Comparison of ENCODE assay signal across 24 cellular contexts in genomic region chr1:150649441-150649840, GRCh38. TPM values are rescaled to one million over a fixed set of nuclear protein-coding genes. Genes with fewer than 3 reads are reported as not detected.
DNase-seq lines count a peak whose midpoint lies in the region; ATAC-seq, FAIRE-seq and TF ChIP-seq lines count a peak whose summit lies in the region.
"Had no signal": no experiment of that assay in that cellular context is flagged by ENCODE, and none has a peak within 500 bp of the region (broad histone marks: within the 10 kb centered on the region; RNA-seq: fewer than 3 reads in every experiment).

No MANE protein-coding gene starts in this region.

- H3K9me3 ChIP-seq in PC-3 (ENCODE audit: low read length), result no peaks in the 10 kb centered on the region
- H3K9me3 ChIP-seq: MG63, SK-N-SH had no signal

- H3K4me3 ChIP-seq in PC-3 (ENCODE audit: low read length), result no peak overlapping the region
- H3K4me3 ChIP-seq: MG63, PC-9 had no signal

- no peaks in the 10 kb centered on the region for H3K79me2 ChIP-seq in PC-3 (ENCODE audit: low read length)

- no peak overlapping the region for H3K4me2 ChIP-seq in PC-3 (ENCODE audit: low read length)
- H3K4me2 ChIP-seq: PC-9, SK-N-SH had no signal

- POLR2A ChIA-PET in PC-3 (lab: Charles Lee; ENCODE audit: unreplicated experiment), result no interaction called here

- H3F3A ChIP-seq in PC-3 (ENCODE audit: low read length, unreplicated experiment), result no peaks in the 10 kb centered on the region

- peaks cover 47% of the 10 kb centered on the region for H3K36me3 Mint-ChIP-seq in activated T-cell treated with anti-CD3 and anti-CD28 coated beads, Interleukin-2, amount 50 U/mL, for 24 hours (ENCODE audit: low read depth)
- peaks cover 0 to 6% of the 10 kb centered on the region in 2 donors for H3K36me3 Mint-ChIP-seq in activated T-cell treated with anti-CD3 and anti-CD28 coated beads, Interleukin-2, amount 50 U/mL, for 72 hours (ENCODE audit: insufficient read depth in 2 of 2)
- peaks cover 10% of the 10 kb centered on the region for H3K36me3 Mint-ChIP-seq in progenitor cell of endocrine pancreas (ENCODE audit: insufficient read depth)

- peak overlapping the region; percentile 41 for H3K27ac ChIP-seq in PC-3 (ENCODE audit: low read length)
- H3K27ac ChIP-seq: 22Rv1 had no signal

- intact Hi-C loops in PC-3 (cut with micrococcal nuclease), result no loop called here

- no peak for DNase-seq in activated T-cell treated with anti-CD3 and anti-CD28 coated beads, Interleukin-2, amount 50 U/mL, for 24 hours
- no peak for DNase-seq in activated T-cell treated with anti-CD3 and anti-CD28 coated beads, Interleukin-2, amount 50 U/mL, for 72 hours
- DNase-seq in PC-3 (no peak), progenitor cell of endocrine pancreas (ENCODE audit: low spot score, unreplicated experiment) (no peak), H54 (ENCODE audit: insufficient read length, low spot score) (no peak), NCI-H187 (lab: John Stamatoyannopoulos, UW) (no peak)
- DNase-seq: AML-193; C1 segment of cervical spinal cord; Calu3; CD8-positive, alpha-beta memory T cell; Kasumi-1; MG63; NCI-H1694 treated with DMSO at 0.1 percent for 48 hours; NCI-H446; NCI-H526 treated with DMSO at 0.1 percent for 48 hours; RPMI8226; SIG-M5; SK-N-SH had no signal

- no peak for ATAC-seq in activated T-cell treated with anti-CD3 and anti-CD28 coated beads, Interleukin-2, amount 50 U/mL, for 72 hours (replicated peaks in 1 of 2)
- ATAC-seq in PC-3 (no peak), esophagus mucosa (peak; percentile 46), GM19324 (IDR thresholded peaks at IDR 0.05; ENCODE audit: low FRiP score, unreplicated experiment) (no peak)

- CTCF ChIA-PET in PC-3 (lab: Charles Lee), result no interaction called here

- no peak for FAIRE-seq in H54 (lab: Jason Lieb, UNC)
- FAIRE-seq: GM18507, GM19239 had no signal

- H3K27me3 Mint-ChIP-seq in activated T-cell treated with anti-CD3 and anti-CD28 coated beads, Interleukin-2, amount 50 U/mL, for 24 hours, result no peaks in the 10 kb centered on the region
- H3K27me3 Mint-ChIP-seq in activated T-cell treated with anti-CD3 and anti-CD28 coated beads, Interleukin-2, amount 50 U/mL, for 72 hours (ENCODE audit: low read depth), result no peaks in the 10 kb centered on the region
- no peaks in the 10 kb centered on the region for H3K27me3 Mint-ChIP-seq in progenitor cell of endocrine pancreas

- peaks cover 21% of the 10 kb centered on the region for H3K36me3 ChIP-seq in PC-3 (ENCODE audit: low read depth, low read length)

- no TSS peak for BruUV-seq in PC-3 (replicated peaks; lab: Mats Ljungman, UMichigan)

- H2AFZ ChIP-seq in PC-3 (ENCODE audit: low read length), result no peak overlapping the region
- H2AFZ ChIP-seq: PC-9 had no signal

- no peaks in the 10 kb centered on the region for H3K27me3 ChIP-seq in PC-3 (ENCODE audit: low read length)
- H3K27me3 ChIP-seq: MG63 had no signal

- H4K20me1 ChIP-seq in PC-3 (ENCODE audit: low read length), result no peaks in the 10 kb centered on the region

- no peak overlapping the region for H3K9ac ChIP-seq in PC-3 (ENCODE audit: low read length)
- H3K9ac ChIP-seq: SK-N-SH had no signal

- TF ChIP-seq CTCF in PC-3 (conservative IDR thresholded peaks at IDR 0.05; ENCODE audit: low read depth, low read length), result no peak
- no peak for TF ChIP-seq CTCF in progenitor cell of endocrine pancreas (IDR thresholded peaks at IDR 0.05; ENCODE audit: unreplicated experiment)

- TF ChIP-seq POLR2A in H54 (IDR thresholded peaks at IDR 0.05; ENCODE audit: low read depth, low read length), result no peak

- H3K4me1 ChIP-seq in PC-3 (ENCODE audit: insufficient read depth, low read length), result peaks cover 7% of the 10 kb centered on the region; the same call in 1 of the 2 replicates

- no peak overlapping the region for H3K4me3 Mint-ChIP-seq in activated T-cell treated with anti-CD3 and anti-CD28 coated beads, Interleukin-2, amount 50 U/mL, for 24 hours
- no peak overlapping the region for H3K4me3 Mint-ChIP-seq in activated T-cell treated with anti-CD3 and anti-CD28 coated beads, Interleukin-2, amount 50 U/mL, for 72 hours
- no peak overlapping the region for H3K4me3 Mint-ChIP-seq in progenitor cell of endocrine pancreas (ENCODE audit: low read depth)
- H3K4me3 Mint-ChIP-seq: CD8-positive, alpha-beta memory T cell had no signal

- H3K9me3 Mint-ChIP-seq in activated T-cell treated with anti-CD3 and anti-CD28 coated beads, Interleukin-2, amount 50 U/mL, for 24 hours, result no peaks in the 10 kb centered on the region
- no peaks in the 10 kb centered on the region for H3K9me3 Mint-ChIP-seq in activated T-cell treated with anti-CD3 and anti-CD28 coated beads, Interleukin-2, amount 50 U/mL, for 72 hours
- H3K9me3 Mint-ChIP-seq in progenitor cell of endocrine pancreas (ENCODE audit: low read depth), result no peaks in the 10 kb centered on the region
- H3K9me3 Mint-ChIP-seq: CD8-positive, alpha-beta memory T cell had no signal

- peak overlapping the region; percentile 55 for H3K27ac Mint-ChIP-seq in activated T-cell treated with anti-CD3 and anti-CD28 coated beads, Interleukin-2, amount 50 U/mL, for 24 hours
- H3K27ac Mint-ChIP-seq in activated T-cell treated with anti-CD3 and anti-CD28 coated beads, Interleukin-2, amount 50 U/mL, for 72 hours, result no peak overlapping the region
- peak overlapping the region; percentile 89 for H3K27ac Mint-ChIP-seq in progenitor cell of endocrine pancreas

- H3K9me2 ChIP-seq in PC-3 (replicated peaks; ENCODE audit: low read length), result no peaks in the 10 kb centered on the region
- H3K9me2 ChIP-seq: SK-N-SH had no signal

- peaks cover 1% of the 10 kb centered on the region for H3K4me1 Mint-ChIP-seq in activated T-cell treated with anti-CD3 and anti-CD28 coated beads, Interleukin-2, amount 50 U/mL, for 24 hours (ENCODE audit: low read depth)
- H3K4me1 Mint-ChIP-seq in activated T-cell treated with anti-CD3 and anti-CD28 coated beads, Interleukin-2, amount 50 U/mL, for 72 hours (ENCODE audit: low read depth), result peaks cover 9% of the 10 kb centered on the region
- H3K4me1 Mint-ChIP-seq in progenitor cell of endocrine pancreas (ENCODE audit: low read depth), result peaks cover 15% of the 10 kb centered on the region

RNA-seq across cellular contexts. Expression of gene ENSA, which starts 20.0 kb away (rescaled TPM):
- total RNA-seq in activated T-cell treated with anti-CD3 and anti-CD28 coated beads, Interleukin-2, amount 50 U/mL, for 72 hours, result 100 to 1,000 TPM; 178 to 203 TPM
- total RNA-seq in PC-3 (2014; rRNA removed), result 194 and 232 TPM in 2 replicates
- total RNA-seq in esophagus mucosa, result 329 TPM
- total RNA-seq in progenitor cell of endocrine pancreas, result 164 and 169 TPM in 2 replicates

RNA-seq across cellular contexts. Expression of gene GOLPH3L, which starts 47.5 kb away (rescaled TPM):
- 10 to 100 TPM; 32.0 to 32.3 TPM for total RNA-seq in activated T-cell treated with anti-CD3 and anti-CD28 coated beads, Interleukin-2, amount 50 U/mL, for 72 hours
- 9.6 and 15.6 TPM in 2 replicates for total RNA-seq in PC-3 (2014; rRNA removed)
- 30.2 TPM for total RNA-seq in esophagus mucosa
- total RNA-seq in progenitor cell of endocrine pancreas, result 30.6 and 31.9 TPM in 2 replicates
